Comparison of ENCODE assay signal across 8 cellular contexts in the genomic region with DNA sequence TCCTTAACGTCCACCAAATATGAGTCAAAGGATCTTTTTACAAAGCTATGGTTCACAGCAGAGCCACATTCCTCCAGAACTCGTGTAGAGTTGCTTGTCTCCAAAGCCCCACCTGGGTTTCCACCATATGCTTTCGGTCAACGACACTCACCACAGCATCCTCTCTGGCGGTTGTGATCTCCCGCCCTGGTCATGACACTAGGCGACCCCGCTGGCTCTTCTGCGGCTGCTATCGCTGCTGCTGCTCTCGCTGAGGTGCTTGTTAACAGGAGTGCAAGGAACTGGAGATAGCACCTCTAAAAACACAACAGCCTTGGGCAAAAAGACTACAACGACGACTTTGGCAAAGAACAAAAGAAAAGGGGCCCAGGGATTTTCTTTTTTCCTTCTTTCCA. TPM values are rescaled to one million over a fixed set of nuclear protein-coding genes. Genes with fewer than 3 reads are reported as not detected.
DNase-seq lines count a peak whose midpoint lies in the region; ATAC-seq, FAIRE-seq and TF ChIP-seq lines count a peak whose summit lies in the region.

No MANE protein-coding gene starts in this region.

- FAIRE-seq in GM12878 (lab: Jason Lieb, UNC) (no peak), kidney (lab: Jason Lieb, UNC) (no peak), D721Med (lab: Jason Lieb, UNC) (no peak)

- POLR2A ChIA-PET in PC-9 (lab: Charles Lee; ENCODE audit: unreplicated experiment) (interaction anchor here (0.5 to 1.6 kb wide), 6 partner anchors 98 to 1368 kb away, joined by 3 to 6 read pairs (median 3); a partner anchor contains a TSS), GM12878 (lab: Charles Lee) (no interaction called here)

- CTCF ChIA-PET in PC-9 (lab: Charles Lee): interaction anchor here (0.7 kb wide), 1 partner anchor 9 kb away, joined by 3 read pairs; no protein-coding TSS in a partner anchor
- CTCF ChIA-PET in GM12878 (lab: Yijun Ruan, JAX): no interaction called here

- H3K9me3 Mint-ChIP-seq in CD14-positive monocyte: no peaks in the 10 kb centered on the region

- no peaks in the 10 kb centered on the region for H3K79me2 ChIP-seq in PC-9 (ENCODE audit: low read depth)
- no peaks in the 10 kb centered on the region for H3K79me2 ChIP-seq in GM12878 (ENCODE audit: control insufficient read depth, insufficient read depth, low read length)

- H3F3A ChIP-seq in PC-9 (ENCODE audit: insufficient read depth, low read depth): peaks cover 13% of the 10 kb centered on the region; the same call in 1 of the 2 replicates

- H3K36me3 ChIP-seq in HAP-1 (replicated peaks) (no peaks in the 10 kb centered on the region), PC-9 (ENCODE audit: low read depth) (no peaks in the 10 kb centered on the region), GM12878 (ENCODE audit: control insufficient read depth in 2 of 2, insufficient read depth in 2 of 2, low read length in 1 of 2) (no peaks in the 10 kb centered on the region), kidney (ENCODE audit: control insufficient read depth in 1 of 2, insufficient read depth in 2 of 2, low read length in 2 of 2) (peaks cover 0 to 3% of the 10 kb centered on the region in 2 donors)

- BruUV-seq in PC-9 (replicated peaks; lab: Mats Ljungman, UMichigan) (TSS peak; percentile 84), GM12878 (replicated peaks; lab: Mats Ljungman, UMichigan) (no TSS peak)

- SMC1A ChIA-PET in GM12878 (lab: Charles Lee; ENCODE audit: uncharacterized antibody, unreplicated experiment): no interaction called here

- H3K4me2 ChIP-seq in PC-9: peak overlapping the region; percentile 86
- peak overlapping the region; percentile 17; the same call in 1 of the 2 replicates for H3K4me2 ChIP-seq in GM12878 (ENCODE audit: control insufficient read depth, insufficient read depth)

- peaks cover 73% of the 10 kb centered on the region for H3K4me1 Mint-ChIP-seq in CD14-positive monocyte

- no peak for TF ChIP-seq POLR2A in GM12878 (IDR thresholded peaks at IDR 0.05; ENCODE audit: low read depth, low read length)

- H3K27ac Mint-ChIP-seq in CD14-positive monocyte: peak overlapping the region; percentile 83 to 98 (median 91)

- in situ Hi-C loops in HAP-1 (cut with MboI; ENCODE audit: low sequenced_read_pairs): no loop called here
- in situ Hi-C loops in GM12878 (cut with MboI): no loop called here

- H3K9me3 ChIP-seq in HAP-1 (no peaks in the 10 kb centered on the region), PC-9 (ENCODE audit: insufficient read depth, low read depth) (no peaks in the 10 kb centered on the region), GM12878 (replicated peaks; ENCODE audit: control insufficient read depth, insufficient read depth, low read length) (no peaks in the 10 kb centered on the region), kidney (ENCODE audit: control insufficient read depth in 1 of 2, low read length in 2 of 2) (no peaks in the 10 kb centered on the region)

- peaks cover 3 to 11% of the 10 kb centered on the region in 2 donors for H3K36me3 Mint-ChIP-seq in CD14-positive monocyte

- TF ChIP-seq RAD21 in GM12878 (IDR thresholded peaks at IDR 0.05; ENCODE audit: insufficient read depth, low read depth, low read length): no peak

- peaks cover 4 to 6% (median 6%) of the 10 kb centered on the region in 3 donors for H3K27me3 Mint-ChIP-seq in CD14-positive monocyte (ENCODE audit: low read depth in 3 of 3)

- ATAC-seq in GM12878 (peak; percentile 33), GM19035 (IDR thresholded peaks at IDR 0.05; ENCODE audit: unreplicated experiment) (no peak)

- no peak for TF ChIP-seq EP300 in GM12878 (IDR thresholded peaks at IDR 0.05; ENCODE audit: borderline replicate concordance in 1 of 2, control insufficient read depth in 1 of 2, low read depth in 2 of 2, low read length in 2 of 2)

- H3K4me3 Mint-ChIP-seq in CD14-positive monocyte: peak overlapping the region; percentile 90 to 97

- H2AFZ ChIP-seq in PC-9: peak overlapping the region; percentile 99
- 0 out of 2 replicates have a peak overlapping the region, but pooled peaks have one; percentile 19 for H2AFZ ChIP-seq in GM12878 (ENCODE audit: control insufficient read depth, low read depth, low read length)

- intact Hi-C loops in CD14-positive monocyte (cut with micrococcal nuclease): no loop called here
- intact Hi-C loops in PC-9 (cut with micrococcal nuclease; ENCODE audit: unreplicated experiment): no loop called here
- intact Hi-C loops in GM12878 (cut with micrococcal nuclease; ENCODE audit: unreplicated experiment): no loop called here
- intact Hi-C loops in kidney (cut with DNase I): no loop called here

- H4K20me1 ChIP-seq in PC-9 (ENCODE audit: insufficient read depth) (no peaks in the 10 kb centered on the region), GM12878 (ENCODE audit: control insufficient read depth, insufficient read depth) (no peaks in the 10 kb centered on the region)

- H3K9me2 ChIP-seq in PC-9 (ENCODE audit: insufficient read depth): no peaks in the 10 kb centered on the region

- H3K4me3 ChIP-seq in HAP-1 (peak overlapping the region; percentile 30), PC-9 (peak overlapping the region; percentile 73), GM12878 (0 out of 2 replicates have a peak overlapping the region, but pooled peaks have one; percentile 27), kidney (ENCODE audit: low read length in 2 of 2) (peak overlapping the region; percentile 79 to 98)

- DNase-seq in CD14-positive monocyte (ENCODE audit: low spot score): no peak
- DNase-seq in HAP-1 (ENCODE audit: low spot score in 2 of 2): peak in 1 of 2 experiments; percentile 40
- DNase-seq in PC-9: peak; percentile 12 to 46
- no peak for DNase-seq in GM12878 (ENCODE audit: low read depth, low spot score)
- DNase-seq in kidney: peak; percentile 76
- peak; percentile 25 for DNase-seq in stimulated activated CD4-positive, alpha-beta T cell treated with anti-CD3 and anti-CD28 coated beads, Interleukin-1b, Interleukin-23, amount 100 ng/mL, for 48 hours
- no peak for DNase-seq in D721Med (ENCODE audit: insufficient read length, low spot score)

- peaks cover 2% of the 10 kb centered on the region; the same call in 1 of the 2 replicates for H3K4me1 ChIP-seq in HAP-1
- H3K4me1 ChIP-seq in PC-9 (replicated peaks; ENCODE audit: insufficient read depth): peaks cover 21% of the 10 kb centered on the region
- H3K4me1 ChIP-seq in GM12878 (ENCODE audit: control insufficient read depth, insufficient read depth, low read length): no peaks in the 10 kb centered on the region
- H3K4me1 ChIP-seq in kidney (ENCODE audit: control insufficient read depth in 1 of 2, insufficient read depth in 1 of 2, low read depth in 1 of 2, low read length in 2 of 2): peaks cover 24 to 29% of the 10 kb centered on the region in 2 donors

- H3K27ac ChIP-seq in PC-9 (peak overlapping the region; percentile 45), GM12878 (ENCODE audit: control insufficient read depth, insufficient read depth) (no peak overlapping the region), kidney (ENCODE audit: low read depth in 2 of 2, low read length in 2 of 2) (peak overlapping the region; percentile 86 to 88)

- H3K9ac ChIP-seq in GM12878 (ENCODE audit: control insufficient read depth, insufficient read depth, low read length) (no peak overlapping the region), kidney (ENCODE audit: low read length in 2 of 2) (peak overlapping the region; percentile 3 to 87)

- TF ChIP-seq CTCF in CD14-positive monocyte (IDR thresholded peaks at IDR 0.05) (no peak), PC-9 (conservative IDR thresholded peaks at IDR 0.05) (no peak), GM12878 (IDR thresholded peaks at IDR 0.05 in 2 of 3, conservative IDR thresholded peaks at IDR 0.05 in 1 of 3; ENCODE audit: control insufficient read depth in 2 of 3, extremely low read depth in 1 of 3, insufficient read depth in 1 of 3, low read depth in 3 of 3, low read length in 3 of 3) (no peak), kidney (IDR thresholded peaks at IDR 0.05; ENCODE audit: borderline replicate concordance, extremely low read depth, insufficient read depth) (no peak), D721Med (IDR thresholded peaks at IDR 0.05; ENCODE audit: insufficient read depth, missing control alignments) (no peak)

- 39% methylated on average over 13 of the region's 13 CpGs for WGBS in GM12878 (ENCODE audit: insufficient coverage, insufficient replicate concordance, low lambda C conversion rate, missing lambda C conversion rate)

- H3K27me3 ChIP-seq in HAP-1 (ENCODE audit: low read depth) (no peaks in the 10 kb centered on the region), PC-9 (ENCODE audit: insufficient read depth, low read depth) (no peaks in the 10 kb centered on the region), GM12878 (replicated peaks in 1 of 2; ENCODE audit: control insufficient read depth in 2 of 2, insufficient read depth in 2 of 2, low read length in 1 of 2) (peaks cover 10 to 15% of the 10 kb centered on the region in 2 experiments)

- RAD21 ChIA-PET in GM12878 (lab: Charles Lee; ENCODE audit: unreplicated experiment): no interaction called here

TF ChIP-seq in GM12878, 131 proteins besides CTCF, POLR2A, EP300 and RAD21:
- TF ChIP-seq CBX3 (IDR thresholded peaks at IDR 0.05; ENCODE audit: borderline replicate concordance, low read depth) (no peak), SUZ12 (IDR thresholded peaks at IDR 0.05; ENCODE audit: unreplicated experiment) (peak; percentile 29)
TF ChIP-seq in GM12878: peak in this region for 1.

RNA-seq across cellular contexts. Expression of a gene that starts 0.3 kb away (rescaled TPM):
- polyA plus RNA-seq in CD14-positive monocyte: 10 to 100 TPM; 90.4 to 91.6 TPM
- total RNA-seq in PC-9 (2021): 8.0 and 8.2 TPM in 2 replicates
- 0.10 TPM in 1 of 2 replicates, not detected in the other for total RNA-seq in GM12878 (2013; cell fraction: nucleolus; rRNA removed)
- total RNA-seq in GM12878 (2014; rRNA removed): 0.05 TPM in 1 of 2 replicates, not detected in the other
- total RNA-seq in GM12878 (2014; rRNA removed; fragmentation: Illumina TruSeq; extraction: Trizol): not detected in 2 replicates
- 0.38 and 0.61 TPM in 2 replicates for total RNA-seq in GM12878 (2021)
- polyA plus RNA-seq in GM12878 (2011; ENCODE audit: low read depth): not detected
- polyA plus RNA-seq in GM12878 (2011; rRNA removed): 0.07 and 0.08 TPM in 2 replicates
- 0.05 and 0.12 TPM in 2 replicates for polyA plus RNA-seq in GM12878 (2011; cell fraction: cytosol; rRNA removed)
- not detected in 2 replicates for polyA plus RNA-seq in GM12878 (2011; cell fraction: nucleus; rRNA removed)
- polyA plus RNA-seq in GM12878 (2012): not detected in 2 replicates
- 0.01 TPM in 1 of 2 replicates, not detected in the other for polyA plus RNA-seq in GM12878 (2014; fragmentation: Illumina TruSeq; extraction: Trizol)
- not detected for polyA plus RNA-seq in GM12878 (2014; fragmentation: Nextera tagmentation; extraction: Ambion mirVana)
- polyA plus RNA-seq in GM12878 (2014; rRNA removed): not detected in 2 replicates
- polyA plus RNA-seq in GM12878 (2016; fragmentation: Nextera tagmentation; extraction: Ambion mirVana): not detected
- polyA minus RNA-seq in GM12878 (2011; rRNA and poly(A)+ RNA removed): 0.88 TPM in 1 of 2 replicates, not detected in the other
- not detected in 2 replicates for polyA minus RNA-seq in GM12878 (2011; cell fraction: cytosol; rRNA and poly(A)+ RNA removed)
- not detected in 2 replicates for polyA minus RNA-seq in GM12878 (2011; cell fraction: nucleus; rRNA and poly(A)+ RNA removed)
- total RNA-seq in kidney: 78.4 TPM
- 45.8 TPM for polyA plus RNA-seq in kidney (ENCODE audit: insufficient read depth, low read depth, low replicate concordance)

Comparison
In these comparisons a context has a peak if more than half of its experiments do, and no peak if none do; other contexts are left out.
1. DNase-seq: peak in PC-9 (2 of 2), kidney (single experiment) and stimulated activated CD4-positive, alpha-beta T cell treated with anti-CD3 and anti-CD28 coated beads, Interleukin-1b, Interleukin-23, amount 100 ng/mL, for 48 hours (single experiment); none in CD14-positive monocyte (single experiment), GM12878 (single experiment) and D721Med (single experiment).
2. H3K4me3 ChIP-seq: peak in every context shown above with its lines; median percentile 88 in kidney; 73 in PC-9; 30 in HAP-1; 27 in GM12878.